10 cellular contexts compared by ENCODE assay signal in genomic region chr2:55010915-55011314, GRCh38. TPM values are rescaled to one million over a fixed set of nuclear protein-coding genes. Genes with fewer than 3 reads are reported as not detected.
DNase-seq lines count a peak whose midpoint lies in the region; ATAC-seq and TF ChIP-seq lines count a peak whose summit lies in the region.
"Had no signal": no experiment of that assay in that cellular context is flagged by ENCODE, and none has a peak within 500 bp of the region (broad histone marks: within the 10 kb centered on the region; RNA-seq: fewer than 3 reads in every experiment).

No MANE protein-coding gene starts in this region.

- no peak for TF ChIP-seq POLR2A in body of pancreas (IDR thresholded peaks at IDR 0.05)

- H3K4me3 ChIP-seq in body of pancreas (no peak overlapping the region), lung (no peak overlapping the region)

- 40 to 57% methylated on average over 2 of the region's 2 CpGs for WGBS in body of pancreas, 2 donors
- 64 to 75% methylated on average over 2 of the region's 2 CpGs for WGBS in lung, 2 donors

- no peak for TF ChIP-seq EP300 in Ishikawa (IDR thresholded peaks at IDR 0.05; ENCODE audit: borderline replicate concordance)

- no peaks in the 10 kb centered on the region for H3K9me3 ChIP-seq in body of pancreas
- H3K9me3 ChIP-seq in lung (ENCODE audit: control insufficient read depth in 2 of 2, insufficient read depth in 1 of 2, low read length in 1 of 2) = no peaks in the 10 kb centered on the region

- peak overlapping the region; percentile 70 for H3K27ac ChIP-seq in 22Rv1
- peak overlapping the region; percentile 5 to 76 (median 75) for H3K27ac ChIP-seq in body of pancreas
- H3K27ac ChIP-seq in lung (ENCODE audit: low read depth in 1 of 2, low read length in 1 of 2) = no peak overlapping the region

- ATAC-seq in body of pancreas (peak; percentile 57), lung (ENCODE audit: insufficient read depth, low FRiP score) (no peak), GM18517 (IDR thresholded peaks at IDR 0.05; ENCODE audit: unreplicated experiment) (no peak), HG03097 (IDR thresholded peaks at IDR 0.05; ENCODE audit: low FRiP score, unreplicated experiment) (no peak), GM21360 (IDR thresholded peaks at IDR 0.05; ENCODE audit: unreplicated experiment) (no peak), GM18502 (IDR thresholded peaks at IDR 0.05; ENCODE audit: poor library complexity, unreplicated experiment) (no peak)

- DNase-seq in body of pancreas (peak; percentile 29 to 70 (median 55)), lung (ENCODE audit: low spot score) (peak; percentile 37)
- DNase-seq: activated T-cell treated with anti-CD3 and anti-CD28 coated beads, Interleukin-2, amount 50 U/mL, for 4 hours; NCI-H510A treated with DMSO at 0.1 percent for 48 hours had no signal

- no peaks in the 10 kb centered on the region for H3K27me3 ChIP-seq in body of pancreas
- H3K27me3 ChIP-seq in lung (ENCODE audit: control insufficient read depth, insufficient read depth) = no peaks in the 10 kb centered on the region

- H3K36me3 ChIP-seq in body of pancreas (replicated peaks in 1 of 2; ENCODE audit: insufficient read depth in 1 of 2, low read depth in 2 of 2) = no peaks in the 10 kb centered on the region
- no peaks in the 10 kb centered on the region for H3K36me3 ChIP-seq in lung (ENCODE audit: control insufficient read depth in 2 of 2, insufficient read depth in 2 of 2, low read length in 2 of 2)

- intact Hi-C loops in body of pancreas (cut with DNase I) = no loop called here

- TF ChIP-seq CTCF in 22Rv1 (IDR thresholded peaks at IDR 0.05) (no peak), body of pancreas (IDR thresholded peaks at IDR 0.05) (no peak), lung (IDR thresholded peaks at IDR 0.05; ENCODE audit: control extremely low read depth, extremely low read depth) (no peak)

- TF ChIP-seq RAD21 in Ishikawa (IDR thresholded peaks at IDR 0.05; ENCODE audit: low read depth) = no peak

- H3K4me1 ChIP-seq in body of pancreas (peaks cover 74% of the 10 kb centered on the region), lung (ENCODE audit: control insufficient read depth in 2 of 2, insufficient read depth in 2 of 2, low read length in 2 of 2) (peaks cover 1 to 12% of the 10 kb centered on the region in 2 donors)

TF ChIP-seq in Ishikawa, 13 proteins besides CTCF, POLR2A, EP300 and RAD21:
- TF ChIP-seq REST (IDR thresholded peaks at IDR 0.05; ENCODE audit: low read depth) (no peak), TEAD4 (IDR thresholded peaks at IDR 0.05) (no peak), MAX (IDR thresholded peaks at IDR 0.05) (no peak), USF1 (IDR thresholded peaks at IDR 0.05) (peak; percentile 62), YY1 (IDR thresholded peaks at IDR 0.05; ENCODE audit: low read depth) (no peak), NFIC (IDR thresholded peaks at IDR 0.05) (no peak), CREB1 (IDR thresholded peaks at IDR 0.05; ENCODE audit: low read depth) (no peak), CEBPB (IDR thresholded peaks at IDR 0.05) (0 out of 2 replicates have a peak, but pooled peaks have one; percentile 31), FOXM1 (IDR thresholded peaks at IDR 0.05; ENCODE audit: borderline replicate concordance, low read depth) (no peak), ZBTB7A (IDR thresholded peaks at IDR 0.05; ENCODE audit: low read depth) (no peak), EGR1 (IDR thresholded peaks at IDR 0.05) (no peak)
TF ChIP-seq in Ishikawa: peak in this region for 2.

RNA-seq across cellular contexts. Expression of gene RTN4, which starts 39.3 kb away (rescaled TPM):
- total RNA-seq in body of pancreas (100 to 1,000 TPM; 112 to 215 TPM), lung (100 to 1,000 TPM; 168 to 311 TPM)
- 100 to 1,000 TPM; 168 to 292 TPM for polyA plus RNA-seq in lung

Comparison
In these comparisons a context has a peak if more than half of its experiments do, and no peak if none do; other contexts are left out.
1. H3K27ac ChIP-seq: peak in 22Rv1 (single experiment) and body of pancreas (4 of 4); none in lung (0 of 2).